Comparison of ENCODE assay signal across 8 cellular contexts in genomic region chr2:188293601-188294482, GRCh38. TPM values are rescaled to one million over a fixed set of nuclear protein-coding genes. Genes with fewer than 3 reads are reported as not detected.
DNase-seq lines count a peak whose midpoint lies in the region; ATAC-seq and TF ChIP-seq lines count a peak whose summit lies in the region.

No MANE protein-coding gene starts in this region.

- H3K27me3 ChIP-seq in BE2C, result no peaks in the 10 kb centered on the region
- no peaks in the 10 kb centered on the region for H3K27me3 ChIP-seq in stomach smooth muscle (ENCODE audit: control insufficient read depth in 1 of 2, insufficient read depth in 2 of 2, low read length in 2 of 2)

- H3K4me1 ChIP-seq in BE2C (no peaks in the 10 kb centered on the region; the same call in 1 of the 2 replicates), stomach smooth muscle (ENCODE audit: control insufficient read depth, insufficient read depth, low read length) (peaks cover 4% of the 10 kb centered on the region)

- BruUV-seq in MCF 10A (replicated peaks; lab: Mats Ljungman, UMichigan), result no TSS peak

- CTCF ChIA-PET in MCF 10A (lab: Yijun Ruan, JAX), result interaction anchor here (0.5 to 3.5 kb wide), 14 partner anchors 7 to 1734 kb away, joined by 3 to 28 read pairs (median 4); no protein-coding TSS in a partner anchor

- TF ChIP-seq CTCF in BE2C (IDR thresholded peaks at IDR 0.05; ENCODE audit: low read depth, low read length), result no peak
- no peak for TF ChIP-seq CTCF in MCF 10A (IDR thresholded peaks at IDR 0.05; ENCODE audit: unreplicated experiment)

- H3K9me3 ChIP-seq in BE2C (no peaks in the 10 kb centered on the region), stomach smooth muscle (ENCODE audit: control insufficient read depth in 2 of 2, low read length in 2 of 2) (no peaks in the 10 kb centered on the region)

- H3K4me1 Mint-ChIP-seq in MCF 10A (ENCODE audit: insufficient read depth, unreplicated experiment), result peaks cover 25% of the 10 kb centered on the region

- peak overlapping the region; percentile 87 for H3K27ac Mint-ChIP-seq in MCF 10A (ENCODE audit: low read depth, unreplicated experiment)

- H3K27ac ChIP-seq in stomach smooth muscle (ENCODE audit: low read length), result peak overlapping the region; percentile 50

- peak; percentile 72 for DNase-seq in BE2C
- DNase-seq in NCI-H2029 (lab: John Stamatoyannopoulos, UW), result peak; percentile 60
- peak; percentile 79 for DNase-seq in MCF 10A (ENCODE audit: unreplicated experiment)
- peak; percentile 89 for DNase-seq in islet precursor cell
- no peak for DNase-seq in NOMO-1 treated with DMSO at 0.1 percent for 48 hours (lab: John Stamatoyannopoulos, UW; ENCODE audit: unreplicated experiment)
- no peak for DNase-seq in UCSD-AML1 (lab: John Stamatoyannopoulos, UW; ENCODE audit: unreplicated experiment)

- ATAC-seq in GM19324 (IDR thresholded peaks at IDR 0.05; ENCODE audit: low FRiP score, unreplicated experiment), result no peak

- no peaks in the 10 kb centered on the region for H3K36me3 Mint-ChIP-seq in MCF 10A (ENCODE audit: insufficient read depth, unreplicated experiment)

- peak overlapping the region; percentile 62 to 83 for H3K9ac ChIP-seq in stomach smooth muscle (ENCODE audit: low read length in 2 of 2)

- POLR2A ChIA-PET in MCF 10A (lab: Yijun Ruan, JAX), result interaction anchor here (0.6 to 2.7 kb wide), 16 partner anchors 14 to 794 kb away, joined by 3 to 10 read pairs (median 3); no protein-coding TSS in a partner anchor

- no peaks in the 10 kb centered on the region for H3K36me3 ChIP-seq in BE2C
- no peaks in the 10 kb centered on the region for H3K36me3 ChIP-seq in stomach smooth muscle (ENCODE audit: control insufficient read depth in 2 of 2, insufficient read depth in 2 of 2, low read length in 2 of 2)

- intact Hi-C loops in MCF 10A (cut with micrococcal nuclease), result loop anchor here (5.0 to 10.0 kb wide), 3 partner anchors 449 to 789 kb away; no protein-coding TSS in a partner anchor

- H3K4me3 ChIP-seq in BE2C (ENCODE audit: low read depth, low read length), result peak overlapping the region; percentile 84
- H3K4me3 ChIP-seq in stomach smooth muscle (ENCODE audit: low read length in 2 of 2), result peak overlapping the region; percentile 91 to 98

- no peaks in the 10 kb centered on the region for H3K27me3 Mint-ChIP-seq in MCF 10A (ENCODE audit: insufficient read depth, unreplicated experiment)

- H3K4me3 Mint-ChIP-seq in MCF 10A (ENCODE audit: unreplicated experiment), result peak overlapping the region; percentile 99

- H3K9me3 Mint-ChIP-seq in MCF 10A (ENCODE audit: unreplicated experiment), result no peaks in the 10 kb centered on the region

RNA-seq across cellular contexts. Expression of gene GULP1, which starts 2.2 kb away (rescaled TPM):
- polyA plus RNA-seq in BE2C (2012; ENCODE audit: insufficient read depth, insufficient read length, low read depth), result 24.1 TPM
- total RNA-seq in MCF 10A (2022), result 4.2 and 9.3 TPM in 2 replicates

Comparison
In these comparisons a context has a peak if more than half of its experiments do, and no peak if none do; other contexts are left out.
1. DNase-seq: peak in BE2C (single experiment), NCI-H2029 (single experiment), MCF 10A (single experiment) and islet precursor cell (single experiment); none in NOMO-1 treated with DMSO at 0.1 percent for 48 hours (single experiment) and UCSD-AML1 (single experiment).